11 cellular contexts compared by ENCODE assay signal in the genomic region with DNA sequence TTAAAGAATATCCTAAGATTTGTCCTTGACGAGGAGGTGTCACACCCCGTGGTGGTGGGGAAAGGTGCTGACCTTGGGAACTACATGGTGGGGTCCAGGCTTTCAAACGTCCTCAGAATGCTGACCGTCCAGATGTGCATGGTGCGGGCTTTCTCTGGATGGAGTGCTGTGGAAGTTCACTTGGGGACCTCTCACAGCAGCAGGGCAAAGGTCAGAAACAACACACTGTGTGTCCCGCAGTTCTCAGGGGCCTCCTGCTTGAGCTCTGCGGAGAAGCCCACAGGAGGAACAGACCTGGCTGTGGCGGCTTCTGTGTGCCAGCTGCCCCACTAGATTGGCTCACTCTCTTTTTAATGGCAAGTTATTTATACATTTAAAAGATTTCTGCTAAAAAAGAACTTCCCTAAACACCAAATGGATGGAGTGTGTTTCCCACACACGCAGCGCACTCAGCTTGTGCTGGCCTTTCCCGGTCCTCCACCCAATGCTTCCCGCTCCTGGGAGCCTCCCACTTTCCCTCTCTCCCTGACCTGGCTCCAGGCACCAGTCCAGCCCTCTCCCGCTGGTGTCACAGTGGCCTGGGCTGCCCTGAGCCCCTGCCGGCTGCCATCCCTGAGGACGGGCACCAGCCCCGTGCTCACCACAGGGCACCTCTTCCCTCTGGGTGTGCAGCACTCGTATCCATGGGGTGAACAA.
"Had no signal": no experiment of that assay in that cellular context is flagged by ENCODE, and none has a peak within 500 bp of the region (broad histone marks: within the 10 kb centered on the region; RNA-seq: fewer than 3 reads in every experiment).

No MANE protein-coding gene starts in this region.

- H3K27ac ChIP-seq: gastroesophageal sphincter, pancreas had no signal

- H3K9me3 ChIP-seq: pancreas had no signal

- H3K27me3 ChIP-seq: gastroesophageal sphincter, pancreas had no signal

- H3K4me3 ChIP-seq: gastroesophageal sphincter, lung, pancreas had no signal

- FAIRE-seq: pancreas had no signal

- DNase-seq: activated CD4-positive, alpha-beta T cell treated with anti-CD3 and anti-CD28 coated beads for 48 hours; activated CD8-positive, alpha-beta T cell treated with anti-CD3 and anti-CD28 coated beads, Interleukin-2, amount 10 ng/mL, durations not matched to agents 7 days and 5 days; amygdala; cerebellar nuclear complex; dermis blood vessel endothelial cell; T-helper 9 cell; trophoblast cell had no signal

- ATAC-seq: activated CD8-positive, alpha-beta T cell treated with anti-CD3 and anti-CD28 coated beads, Interleukin-2, amount 10 ng/mL, durations not matched to agents 7 days and 5 days; gastroesophageal sphincter; natural killer cell treated with Interleukin-12 subunit alpha and Interleukin-12 subunit beta and Interleukin-15 and Interleukin-18, amount 100 ng/mL, for 72 hours; pancreas had no signal

- H3K36me3 ChIP-seq: pancreas had no signal

- H3K4me1 ChIP-seq: gastroesophageal sphincter, pancreas had no signal
